ENCODE assay signal across 11 cellular contexts in the genomic region with DNA sequence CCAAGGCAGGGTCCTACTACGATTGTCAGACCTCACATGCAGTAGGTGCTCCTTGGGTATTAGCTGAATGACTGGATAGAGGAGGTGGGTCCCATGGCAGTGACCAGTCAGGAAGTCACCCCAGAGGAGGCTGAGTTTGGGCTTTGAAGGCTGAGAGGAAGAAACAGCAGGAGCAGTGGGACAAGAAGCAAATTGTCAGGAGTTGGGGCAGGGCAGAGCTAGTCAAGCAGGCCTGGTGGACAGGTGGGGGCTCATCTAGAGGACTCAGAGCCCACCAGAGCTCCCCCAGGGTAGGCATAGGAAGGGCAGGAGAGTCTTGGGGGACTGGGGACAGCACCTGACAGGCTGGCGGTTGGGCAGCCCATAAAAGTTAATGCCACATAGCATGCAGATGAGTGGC. TPM values are rescaled to one million over a fixed set of nuclear protein-coding genes. Genes with fewer than 3 reads are reported as not detected.
DNase-seq lines count a peak whose midpoint lies in the region; ATAC-seq and TF ChIP-seq lines count a peak whose summit lies in the region.
"Had no signal": no experiment of that assay in that cellular context is flagged by ENCODE, and none has a peak within 500 bp of the region (broad histone marks: within the 10 kb centered on the region; RNA-seq: fewer than 3 reads in every experiment).

No MANE protein-coding gene starts in this region.

- H3K27me3 ChIP-seq in CD4-positive, CD25-positive, alpha-beta regulatory T cell (ENCODE audit: control insufficient read depth, insufficient read depth, low read length) = no peaks in the 10 kb centered on the region

- DNase-seq in CD4-positive, CD25-positive, alpha-beta regulatory T cell = no peak
- no peak for DNase-seq in endothelial cell (ENCODE audit: low spot score)
- no peak for DNase-seq in nephron progenitor cell
- no peak for DNase-seq in NCI-H1092 treated with DMSO at 0.1 percent for 48 hours (lab: John Stamatoyannopoulos, UW)
- DNase-seq: activated CD8-positive, alpha-beta memory T cell treated with anti-CD3 and anti-CD28 coated beads, Interleukin-2, amount 50 U/mL, for 48 hours; NCI-H2029; stimulated activated CD4-positive, alpha-beta T cell treated with anti-CD3 and anti-CD28 coated beads, Interleukin-12 subunit alpha, Interleukin-12 subunit beta, amount 100 ng/mL, for 4 hours had no signal

- H3K27me3 Mint-ChIP-seq in CD4-positive, CD25-positive, alpha-beta regulatory T cell = no peaks in the 10 kb centered on the region
- H3K27me3 Mint-ChIP-seq in endothelial cell (ENCODE audit: unreplicated experiment) = peaks cover 18% of the 10 kb centered on the region
- peaks cover 25% of the 10 kb centered on the region for H3K27me3 Mint-ChIP-seq in nephron progenitor cell (ENCODE audit: low read depth, poor library complexity)

- peaks cover 0 to 87% (median 51%) of the 10 kb centered on the region in 4 donors for H3K4me1 Mint-ChIP-seq in CD4-positive, CD25-positive, alpha-beta regulatory T cell
- H3K4me1 Mint-ChIP-seq in endothelial cell (ENCODE audit: unreplicated experiment) (peaks cover 46% of the 10 kb centered on the region), nephron progenitor cell (peaks cover 55% of the 10 kb centered on the region)

- no peaks in the 10 kb centered on the region for H3K9me3 Mint-ChIP-seq in CD4-positive, CD25-positive, alpha-beta regulatory T cell
- H3K9me3 Mint-ChIP-seq in endothelial cell (ENCODE audit: unreplicated experiment) (no peaks in the 10 kb centered on the region), nephron progenitor cell (no peaks in the 10 kb centered on the region)

- H3K4me1 ChIP-seq in CD4-positive, CD25-positive, alpha-beta regulatory T cell (ENCODE audit: control insufficient read depth, insufficient read depth, low read length, poor library complexity, severe bottlenecking) = peaks cover 93% of the 10 kb centered on the region

- H3K36me3 Mint-ChIP-seq in CD4-positive, CD25-positive, alpha-beta regulatory T cell = peaks cover 8% of the 10 kb centered on the region
- H3K36me3 Mint-ChIP-seq in endothelial cell (ENCODE audit: low read depth, unreplicated experiment) (no peaks in the 10 kb centered on the region), nephron progenitor cell (ENCODE audit: low read depth) (no peaks in the 10 kb centered on the region)

- peak overlapping the region; percentile 73 to 94 (median 92) for H3K27ac Mint-ChIP-seq in CD4-positive, CD25-positive, alpha-beta regulatory T cell
- H3K27ac Mint-ChIP-seq in endothelial cell (ENCODE audit: unreplicated experiment) (peak overlapping the region; percentile 62), nephron progenitor cell (no peak overlapping the region)

- H3K4me3 ChIP-seq in CD4-positive, CD25-positive, alpha-beta regulatory T cell (ENCODE audit: low read depth, low read length) = peak overlapping the region; percentile 45

- H3K36me3 ChIP-seq in CD4-positive, CD25-positive, alpha-beta regulatory T cell (ENCODE audit: control insufficient read depth, insufficient read depth, low read length) = peaks cover 2% of the 10 kb centered on the region
- no peaks in the 10 kb centered on the region for H3K36me3 ChIP-seq in KOPT-K1 (ENCODE audit: insufficient read depth, low read length)

- peak overlapping the region; percentile 35 for H3K27ac ChIP-seq in CD4-positive, CD25-positive, alpha-beta regulatory T cell (ENCODE audit: insufficient read depth, low read length, poor library complexity, severe bottlenecking)
- peak overlapping the region; percentile 20 for H3K27ac ChIP-seq in KOPT-K1 (ENCODE audit: low read depth, low read length, poor library complexity, severe bottlenecking)

- no peak for ATAC-seq in CD4-positive, CD25-positive, alpha-beta regulatory T cell (ENCODE audit: low read depth in 2 of 2)
- ATAC-seq in HG02970 (IDR thresholded peaks at IDR 0.05; ENCODE audit: low FRiP score, unreplicated experiment) (no peak), HG02884 (IDR thresholded peaks at IDR 0.05; ENCODE audit: unreplicated experiment) (no peak), GM21528 (IDR thresholded peaks at IDR 0.05; ENCODE audit: low FRiP score, unreplicated experiment) (no peak)

- H3K9me3 ChIP-seq in CD4-positive, CD25-positive, alpha-beta regulatory T cell (ENCODE audit: control insufficient read depth in 2 of 2, low read length in 2 of 2) = no peaks in the 10 kb centered on the region
- H3K9me3 ChIP-seq in KOPT-K1 (ENCODE audit: insufficient read depth, low read length, poor library complexity, severe bottlenecking) = no peaks in the 10 kb centered on the region

- TF ChIP-seq CTCF in endothelial cell (IDR thresholded peaks at IDR 0.05; ENCODE audit: unreplicated experiment) = no peak
- no peak for TF ChIP-seq CTCF in nephron progenitor cell (IDR thresholded peaks at IDR 0.05)

- peak overlapping the region; percentile 67 to 94 (median 88) for H3K4me3 Mint-ChIP-seq in CD4-positive, CD25-positive, alpha-beta regulatory T cell
- H3K4me3 Mint-ChIP-seq in endothelial cell (ENCODE audit: unreplicated experiment) = peak overlapping the region; percentile 60
- peak overlapping the region; percentile 30 for H3K4me3 Mint-ChIP-seq in nephron progenitor cell

RNA-seq across cellular contexts. Expression of a gene that starts 3.1 kb away (rescaled TPM):
- 429 TPM for total RNA-seq in CD4-positive, CD25-positive, alpha-beta regulatory T cell
- 10 to 100 TPM in 2 of 4 donors, 1 to 10 TPM in 2; 4.7 to 13.5 (median 8.6) TPM for polyA plus RNA-seq in CD4-positive, CD25-positive, alpha-beta regulatory T cell
- 202 TPM for total RNA-seq in endothelial cell (ENCODE audit: unreplicated experiment)

RNA-seq across cellular contexts. Expression of a gene that starts 6.0 kb away (rescaled TPM):
- total RNA-seq in CD4-positive, CD25-positive, alpha-beta regulatory T cell = 71.8 TPM
- polyA plus RNA-seq in CD4-positive, CD25-positive, alpha-beta regulatory T cell = 100 to 1,000 TPM in 3 of 4 donors, 10 to 100 TPM in 1; 90.4 to 116 (median 106) TPM
- total RNA-seq in endothelial cell (ENCODE audit: unreplicated experiment) = 36.3 TPM

Comparison
In these comparisons a context has a peak if more than half of its experiments do, and no peak if none do; other contexts are left out.
1. H3K4me3 Mint-ChIP-seq: peak in every context shown above with its lines; median percentile 88 in CD4-positive, CD25-positive, alpha-beta regulatory T cell; 60 in endothelial cell; 30 in nephron progenitor cell.